ENCODE assay signal across 8 cellular contexts in the genomic region with DNA sequence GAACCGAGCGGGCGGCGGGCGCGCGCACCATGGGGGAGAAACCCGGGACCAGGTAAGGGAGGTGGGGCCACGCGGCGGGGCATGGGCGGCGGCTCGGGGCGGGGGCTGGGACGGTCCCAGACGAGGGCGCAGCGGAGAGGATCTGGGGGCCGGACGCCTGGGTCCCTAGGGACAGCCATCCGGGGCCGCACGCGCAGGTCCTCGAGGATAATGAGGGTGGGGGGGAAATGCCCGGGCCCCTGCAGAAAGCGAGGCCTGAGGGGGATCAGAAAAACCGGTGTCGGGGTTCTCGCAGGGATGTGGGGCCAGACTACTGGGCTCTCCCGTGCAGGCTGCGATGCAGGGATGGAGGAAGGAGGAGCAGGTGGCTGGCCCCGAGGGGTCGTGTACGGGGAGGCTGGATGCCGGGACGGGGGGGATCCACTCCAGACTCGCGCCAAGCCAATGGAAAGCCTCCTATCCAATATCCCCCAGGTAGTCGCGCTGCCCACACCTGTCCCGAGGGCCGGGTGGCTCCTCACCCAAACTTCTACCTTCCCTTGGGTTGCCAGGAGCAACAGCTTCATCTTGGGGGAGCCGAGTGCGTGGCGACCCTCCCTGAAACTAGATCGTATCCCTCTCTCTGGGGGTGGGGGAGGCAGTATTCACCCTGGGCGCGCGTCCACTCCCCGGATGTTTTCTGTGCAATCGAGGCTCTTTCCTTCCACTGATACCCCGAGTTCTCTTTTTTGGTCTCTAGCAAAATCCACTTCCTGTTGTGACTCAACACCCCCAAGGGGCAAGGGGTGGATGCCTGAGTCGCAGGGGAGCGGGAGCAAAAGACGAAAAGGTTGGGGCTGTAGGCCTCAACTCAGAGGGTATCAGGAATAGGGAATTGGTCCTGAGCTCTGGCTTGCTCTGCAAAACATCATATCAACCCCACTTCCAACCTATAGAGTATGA. TPM values are rescaled to one million over a fixed set of nuclear protein-coding genes. Genes with fewer than 3 reads are reported as not detected.
DNase-seq lines count a peak whose midpoint lies in the region; TF ChIP-seq lines count a peak whose summit lies in the region.

No MANE protein-coding gene starts in this region.

- no peak for TF ChIP-seq CTCF in tibial artery (IDR thresholded peaks at IDR 0.05)

- intact Hi-C loops in tibial artery (cut with DNase I; ENCODE audit: low total_unique reads) = loop anchor here (2.0 kb wide), 1 partner anchor 20 kb away; a partner anchor contains a TSS

- H3K36me3 ChIP-seq in HUES6 (ENCODE audit: control insufficient read depth, insufficient read depth, low read length) (peaks cover 7% of the 10 kb centered on the region; the same call in 1 of the 2 replicates), muscle layer of duodenum (ENCODE audit: control insufficient read depth in 1 of 2, insufficient read depth in 2 of 2, low read length in 2 of 2) (peaks cover 0 to 2% of the 10 kb centered on the region in 2 donors), tibial artery (peaks cover 0 to 3% (median under 1%) of the 10 kb centered on the region in 3 donors)

- peak overlapping the region; percentile 31 for H3K9ac ChIP-seq in HUES6 (ENCODE audit: low read length)

- H3K4me3 ChIP-seq in HUES6 (ENCODE audit: low read depth, low read length) (peak overlapping the region; percentile 64), muscle layer of duodenum (ENCODE audit: low read depth in 1 of 2, low read length in 2 of 2) (peak overlapping the region; percentile 45 to 82), tibial artery (peak overlapping the region; percentile 72 to 95)

- H3K9me3 ChIP-seq in HUES6 (ENCODE audit: control insufficient read depth, insufficient read depth, low read depth, low read length) = no peaks in the 10 kb centered on the region
- H3K9me3 ChIP-seq in muscle layer of duodenum (ENCODE audit: control insufficient read depth in 1 of 2, low read length in 2 of 2) = no peaks in the 10 kb centered on the region
- H3K9me3 ChIP-seq in tibial artery = no peaks in the 10 kb centered on the region

- no peaks in the 10 kb centered on the region for H3K27me3 ChIP-seq in HUES6 (ENCODE audit: control insufficient read depth, insufficient read depth, low read length)
- no peaks in the 10 kb centered on the region for H3K27me3 ChIP-seq in muscle layer of duodenum (ENCODE audit: low read depth, low read length)
- H3K27me3 ChIP-seq in tibial artery = no peaks in the 10 kb centered on the region

- peak; percentile 53 for DNase-seq in GF-D8 (lab: John Stamatoyannopoulos, UW)
- DNase-seq in activated CD4-positive, alpha-beta T cell treated with anti-CD3 and anti-CD28 coated beads for 4 hours = peak; percentile 46 to 56
- peak; percentile 32 for DNase-seq in effector CD4-positive, alpha-beta T cell
- no peak for DNase-seq in tibial artery
- no peak for DNase-seq in cerebellum (ENCODE audit: low spot score)
- no peak for DNase-seq in pons (ENCODE audit: low spot score)

- H3K27ac ChIP-seq in HUES6 (ENCODE audit: low read depth, low read length) (no peak overlapping the region), muscle layer of duodenum (ENCODE audit: low read length) (peak overlapping the region; percentile 73), tibial artery (peak overlapping the region; percentile 82 to 88)

- peaks cover 21% of the 10 kb centered on the region for H3K4me1 ChIP-seq in HUES6 (ENCODE audit: control insufficient read depth, insufficient read depth, low read length)
- H3K4me1 ChIP-seq in muscle layer of duodenum (ENCODE audit: control insufficient read depth in 1 of 2, insufficient read depth in 2 of 2, low read length in 2 of 2) = peaks cover 11 to 16% of the 10 kb centered on the region in 2 donors
- peaks cover 0 to 13% (median 11%) of the 10 kb centered on the region in 4 donors for H3K4me1 ChIP-seq in tibial artery

RNA-seq across cellular contexts. Expression of a gene that starts 0.5 kb away (rescaled TPM):
- total RNA-seq in cerebellum = 20.7 TPM

RNA-seq across cellular contexts. Expression of a gene that starts 7.0 kb away (rescaled TPM):
- total RNA-seq in cerebellum = 33.8 TPM

RNA-seq across cellular contexts. Expression of a gene that starts 20.3 kb away (rescaled TPM):
- total RNA-seq in cerebellum = 8.9 TPM

RNA-seq across cellular contexts. Expression of a gene that starts 28.7 kb away (rescaled TPM):
- total RNA-seq in cerebellum = 0.18 TPM

RNA-seq across cellular contexts. Expression of a gene that starts 28.8 kb away (rescaled TPM):
- total RNA-seq in cerebellum = 0.91 TPM

Comparison
In these comparisons a context has a peak if more than half of its experiments do, and no peak if none do; other contexts are left out.
1. DNase-seq: peak in GF-D8 (single experiment), activated CD4-positive, alpha-beta T cell treated with anti-CD3 and anti-CD28 coated beads for 4 hours (2 of 2) and effector CD4-positive, alpha-beta T cell (single experiment); none in tibial artery (0 of 2), cerebellum (single experiment) and pons (single experiment).
2. Peak in every context shown above with its lines, with median percentiles within 50 percentile points of each other: H3K4me3 ChIP-seq.